In the genomic region with DNA sequence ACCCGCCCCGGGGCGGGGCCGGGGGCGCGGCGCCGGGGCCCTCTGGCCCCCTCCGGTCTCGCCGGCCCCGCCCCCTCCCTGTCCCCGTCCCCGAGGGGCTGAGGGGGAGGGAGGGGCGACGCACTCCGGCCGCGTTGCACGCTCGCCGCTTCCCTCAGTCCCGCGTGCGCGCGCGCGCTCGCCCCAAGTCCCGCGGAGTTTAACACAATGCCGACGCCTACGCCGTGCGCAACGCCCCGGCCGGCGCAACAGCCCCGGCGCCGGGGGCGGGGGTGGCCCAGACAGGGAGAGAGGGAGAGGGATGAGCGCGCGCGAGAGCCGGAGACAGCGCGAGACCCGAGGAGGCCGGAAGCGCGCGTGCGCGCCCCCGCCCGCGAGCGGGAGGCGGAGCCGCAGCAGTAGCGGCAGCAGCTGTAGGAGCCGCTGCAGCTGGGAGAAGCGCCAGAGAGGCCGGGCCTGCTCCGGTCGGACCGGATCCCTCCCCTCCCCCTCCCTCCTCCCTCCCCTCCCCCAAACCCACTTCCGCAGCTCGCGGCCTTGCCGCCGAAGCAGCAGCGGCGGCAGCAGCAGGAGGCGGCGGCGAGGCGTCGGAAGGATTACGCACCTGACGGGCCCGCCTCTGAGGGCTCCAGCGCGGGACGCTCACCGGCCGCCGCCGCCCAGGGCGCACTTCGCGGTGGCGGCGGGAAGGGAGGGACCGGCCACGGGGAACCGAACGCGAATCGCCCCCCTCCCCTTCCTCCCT, we compare ENCODE assay signal across 8 cellular contexts. TPM values are rescaled to one million over a fixed set of nuclear protein-coding genes. Genes with fewer than 3 reads are reported as not detected.
DNase-seq lines count a peak whose midpoint lies in the region; ATAC-seq and TF ChIP-seq lines count a peak whose summit lies in the region.

No MANE protein-coding gene starts in this region.

- H3K4me1 Mint-ChIP-seq in activated T-cell treated with anti-CD3 and anti-CD28 coated beads, Interleukin-2, amount 50 U/mL, for 4 hours (ENCODE audit: low read depth) = peaks cover 63% of the 10 kb centered on the region

- CTCF ChIA-PET in PC-3 (lab: Charles Lee) = no interaction called here

- no peaks in the 10 kb centered on the region for H3K27me3 Mint-ChIP-seq in activated T-cell treated with anti-CD3 and anti-CD28 coated beads, Interleukin-2, amount 50 U/mL, for 4 hours (ENCODE audit: low read depth)

- H3K36me3 Mint-ChIP-seq in activated T-cell treated with anti-CD3 and anti-CD28 coated beads, Interleukin-2, amount 50 U/mL, for 4 hours (ENCODE audit: insufficient read depth) = peaks cover 2% of the 10 kb centered on the region

- H3K4me2 ChIP-seq in PC-3 (ENCODE audit: low read length) = no peak overlapping the region

- H3K27ac ChIP-seq in PC-3 (ENCODE audit: low read length) = peak overlapping the region; percentile 94
- H3K27ac ChIP-seq in muscle layer of colon (ENCODE audit: low read depth, low read length) = peak overlapping the region; percentile 96

- H3K27me3 ChIP-seq in PC-3 (ENCODE audit: low read length) (no peaks in the 10 kb centered on the region), muscle layer of colon (ENCODE audit: control insufficient read depth in 1 of 2, insufficient read depth in 2 of 2, low read length in 2 of 2) (no peaks in the 10 kb centered on the region)

- H3K9me3 Mint-ChIP-seq in activated T-cell treated with anti-CD3 and anti-CD28 coated beads, Interleukin-2, amount 50 U/mL, for 4 hours = no peaks in the 10 kb centered on the region

- H3K9ac ChIP-seq in PC-3 (ENCODE audit: low read length) (peak overlapping the region; percentile 99), muscle layer of colon (ENCODE audit: low read length) (no peak overlapping the region)

- peaks cover 81% of the 10 kb centered on the region for H3K79me2 ChIP-seq in PC-3 (ENCODE audit: low read length)

- no peak overlapping the region for H2AFZ ChIP-seq in PC-3 (ENCODE audit: low read length)

- peak overlapping the region; percentile 78 for H3K4me3 ChIP-seq in Jurkat, Clone E6-1 (ENCODE audit: low read length)
- peak overlapping the region; percentile 94 for H3K4me3 ChIP-seq in PC-3 (ENCODE audit: low read length)
- peak overlapping the region; percentile 69 to 96 for H3K4me3 ChIP-seq in muscle layer of colon (ENCODE audit: low read depth in 1 of 2, low read length in 2 of 2)

- ATAC-seq in GM21717 (IDR thresholded peaks at IDR 0.05; ENCODE audit: unreplicated experiment) (peak; percentile 83), PC-3 (peak; percentile 84), esophagus mucosa (peak; percentile 95)
- ATAC-seq in activated T-cell treated with anti-CD3 and anti-CD28 coated beads, Interleukin-2, amount 50 U/mL, for 4 hours = peak; percentile 77 to 80

- H3K4me1 ChIP-seq in PC-3 (ENCODE audit: insufficient read depth, low read length) (peaks cover 30% of the 10 kb centered on the region), muscle layer of colon (ENCODE audit: insufficient read depth, low read length) (peaks cover 29% of the 10 kb centered on the region)

- BruUV-seq in PC-3 (replicated peaks; lab: Mats Ljungman, UMichigan) = no TSS peak

- peak; percentile 98 for DNase-seq in DMS153 (lab: John Stamatoyannopoulos, UW)
- DNase-seq in Jurkat, Clone E6-1 (ENCODE audit: low read depth, low spot score) = peak; percentile 97
- DNase-seq in PC-3 = peak; percentile 97
- peak; percentile 97 for DNase-seq in activated T-cell treated with anti-CD3 and anti-CD28 coated beads, Interleukin-2, amount 50 U/mL, for 4 hours
- peak; percentile 90 to 95 for DNase-seq in stimulated activated CD8-positive, alpha-beta memory T cell treated with anti-CD3 and anti-CD28 coated beads, Interleukin-7, amount 100 ng/mL, for 1 hour (ENCODE audit: low read depth in 2 of 2)

- H3F3A ChIP-seq in PC-3 (ENCODE audit: low read length, unreplicated experiment) = no peaks in the 10 kb centered on the region

- H4K20me1 ChIP-seq in PC-3 (ENCODE audit: low read length) = peaks cover 16% of the 10 kb centered on the region

- H3K9me2 ChIP-seq in PC-3 (replicated peaks; ENCODE audit: low read length) = no peaks in the 10 kb centered on the region

- H3K4me3 Mint-ChIP-seq in activated T-cell treated with anti-CD3 and anti-CD28 coated beads, Interleukin-2, amount 50 U/mL, for 4 hours = peak overlapping the region; percentile 64

- TF ChIP-seq CTCF in PC-3 (conservative IDR thresholded peaks at IDR 0.05; ENCODE audit: low read depth, low read length) = no peak

- H3K36me3 ChIP-seq in PC-3 (ENCODE audit: low read depth, low read length) (peaks cover 11% of the 10 kb centered on the region; the same call in 1 of the 2 replicates), muscle layer of colon (ENCODE audit: insufficient read depth, low read length) (no peaks in the 10 kb centered on the region)

- H3K9me3 ChIP-seq in PC-3 (ENCODE audit: low read length) = no peaks in the 10 kb centered on the region
- no peaks in the 10 kb centered on the region for H3K9me3 ChIP-seq in muscle layer of colon (ENCODE audit: low read length)

- POLR2A ChIA-PET in PC-3 (lab: Charles Lee; ENCODE audit: unreplicated experiment) = interaction anchor here (0.6 kb wide), 1 partner anchor 16 kb away, joined by 6 read pairs; no protein-coding TSS in a partner anchor

- intact Hi-C loops in PC-3 (cut with micrococcal nuclease) = loop anchor here (2.0 kb wide), 1 partner anchor 62 kb away; a partner anchor contains a TSS

RNA-seq across cellular contexts. Expression of a gene that starts 0.9 kb away (rescaled TPM):
- polyA plus RNA-seq in Jurkat, Clone E6-1 (2012; ENCODE audit: insufficient read depth, insufficient read length) = 10.6 TPM
- total RNA-seq in PC-3 (2014; rRNA removed) (17.5 and 20.3 TPM in 2 replicates), esophagus mucosa (5.3 TPM)
- 10 to 100 TPM; 18.5 to 21.7 (median 19.5) TPM for total RNA-seq in activated T-cell treated with anti-CD3 and anti-CD28 coated beads, Interleukin-2, amount 50 U/mL, for 4 hours

Comparison
In these comparisons a context has a peak if more than half of its experiments do, and no peak if none do; other contexts are left out.
1. Peak in every context shown above with its lines: DNase-seq, ATAC-seq, H3K4me3 ChIP-seq and H3K27ac ChIP-seq.